ENCODE assay signal across 9 cellular contexts in the genomic region with DNA sequence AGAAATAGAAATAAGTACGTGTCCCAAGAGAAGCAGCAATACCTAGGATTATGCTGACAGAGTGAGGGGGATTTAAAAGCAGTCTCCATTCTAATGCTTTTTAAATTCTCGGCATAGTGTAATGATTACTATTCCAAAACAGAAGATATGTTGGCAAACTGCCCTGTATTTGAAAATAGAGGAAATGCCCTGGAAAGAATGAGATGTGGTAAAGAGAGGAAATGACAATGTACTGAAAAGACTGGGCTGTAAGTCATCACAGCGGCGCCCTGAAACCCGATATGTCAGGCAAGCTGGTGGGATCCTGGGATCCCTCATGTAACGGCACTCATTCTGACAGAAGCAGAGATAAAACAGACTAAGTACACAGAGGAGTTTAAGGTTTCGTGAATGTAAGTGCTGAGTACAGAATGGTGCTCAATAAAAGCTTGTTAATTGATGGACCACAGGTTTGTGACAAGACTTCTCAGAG.
DNase-seq lines count a peak whose midpoint lies in the region; ATAC-seq and TF ChIP-seq lines count a peak whose summit lies in the region.
"Had no signal": no experiment of that assay in that cellular context is flagged by ENCODE, and none has a peak within 500 bp of the region (broad histone marks: within the 10 kb centered on the region; RNA-seq: fewer than 3 reads in every experiment).

No MANE protein-coding gene starts in this region.

- H2AFZ ChIP-seq in Karpas-422 (ENCODE audit: low read length), result no peak overlapping the region
- H2AFZ ChIP-seq: parathyroid adenoma had no signal

- no peak overlapping the region for H3K4me3 Mint-ChIP-seq in activated CD4-positive, alpha-beta memory T cell treated with anti-CD3 and anti-CD28 coated beads for 36 hours
- no peak overlapping the region for H3K4me3 Mint-ChIP-seq in activated CD4-positive, alpha-beta memory T cell treated with anti-CD3 and anti-CD28 coated beads, Interleukin-2, amount 10 ng/mL, durations not matched to agents 7 days and 5 days

- no peaks in the 10 kb centered on the region for H3K79me2 ChIP-seq in Karpas-422 (ENCODE audit: low read length)
- H3K79me2 ChIP-seq: parathyroid adenoma had no signal

- H3K4me1 ChIP-seq in Panc1 (ENCODE audit: control insufficient read depth, insufficient read depth, low read length) (no peaks in the 10 kb centered on the region), Karpas-422 (ENCODE audit: low read length) (peaks cover 45% of the 10 kb centered on the region)
- H3K4me1 ChIP-seq: parathyroid adenoma had no signal

- DNase-seq in activated CD4-positive, alpha-beta memory T cell treated with anti-CD3 and anti-CD28 coated beads for 36 hours, result peak; percentile 53
- no peak for DNase-seq in activated CD4-positive, alpha-beta memory T cell treated with anti-CD3 and anti-CD28 coated beads, Interleukin-2, amount 10 ng/mL, durations not matched to agents 7 days and 5 days
- no peak for DNase-seq in Panc1 (ENCODE audit: low read depth, low spot score)
- peak; percentile 36 for DNase-seq in epithelial cell of prostate (ENCODE audit: low read depth, low spot score)
- peak; percentile 96 for DNase-seq in non-pigmented ciliary epithelial cell (ENCODE audit: low read depth)
- DNase-seq in Karpas-422, result no peak

- peaks cover 39% of the 10 kb centered on the region for H3K4me1 Mint-ChIP-seq in activated CD4-positive, alpha-beta memory T cell treated with anti-CD3 and anti-CD28 coated beads for 36 hours (ENCODE audit: low read depth)
- peaks cover 36% of the 10 kb centered on the region for H3K4me1 Mint-ChIP-seq in activated CD4-positive, alpha-beta memory T cell treated with anti-CD3 and anti-CD28 coated beads, Interleukin-2, amount 10 ng/mL, durations not matched to agents 7 days and 5 days

- in situ Hi-C loops in Panc1 (cut with HindIII; ENCODE audit: low pct_unique_long_range_greater_than_20kb, low sequenced_read_pairs), result no loop called here

- POLR2A ChIA-PET in activated CD4-positive, alpha-beta memory T cell treated with anti-CD3 and anti-CD28 coated beads for 36 hours (lab: Charles Lee), result interaction anchor here (1.0 kb wide), 1 partner anchor 114 kb away, joined by 3 read pairs; no protein-coding TSS in a partner anchor
- POLR2A ChIA-PET in activated CD4-positive, alpha-beta memory T cell treated with anti-CD3 and anti-CD28 coated beads, Interleukin-2, amount 10 ng/mL, durations not matched to agents 7 days and 5 days (lab: Charles Lee), result no interaction called here
- POLR2A ChIA-PET in Panc1 (lab: Charles Lee), result no interaction called here

- peaks cover 2% of the 10 kb centered on the region for H3K27me3 Mint-ChIP-seq in activated CD4-positive, alpha-beta memory T cell treated with anti-CD3 and anti-CD28 coated beads for 36 hours
- H3K27me3 Mint-ChIP-seq in activated CD4-positive, alpha-beta memory T cell treated with anti-CD3 and anti-CD28 coated beads, Interleukin-2, amount 10 ng/mL, durations not matched to agents 7 days and 5 days, result peaks cover 35% of the 10 kb centered on the region

- no peaks in the 10 kb centered on the region for H3K36me3 Mint-ChIP-seq in activated CD4-positive, alpha-beta memory T cell treated with anti-CD3 and anti-CD28 coated beads for 36 hours
- peaks cover 12% of the 10 kb centered on the region for H3K36me3 Mint-ChIP-seq in activated CD4-positive, alpha-beta memory T cell treated with anti-CD3 and anti-CD28 coated beads, Interleukin-2, amount 10 ng/mL, durations not matched to agents 7 days and 5 days (ENCODE audit: low read depth)

- H3K9me3 ChIP-seq in Panc1 (ENCODE audit: control insufficient read depth, insufficient read depth, low read depth, low read length) (no peaks in the 10 kb centered on the region), Karpas-422 (ENCODE audit: low read length) (no peaks in the 10 kb centered on the region)

- no TSS peak for BruUV-seq in Panc1 (replicated peaks; lab: Mats Ljungman, UMichigan)

- H3K36me3 ChIP-seq in Panc1 (ENCODE audit: control insufficient read depth, insufficient read depth, low read length) (no peaks in the 10 kb centered on the region), Karpas-422 (ENCODE audit: insufficient read depth, low read length) (no peaks in the 10 kb centered on the region)

- ATAC-seq in Panc1, result peak; percentile 65; the same call in 1 of the 2 replicates
- no peak for ATAC-seq in GM19463 (IDR thresholded peaks at IDR 0.05; ENCODE audit: unreplicated experiment)
- ATAC-seq in HG03457 (IDR thresholded peaks at IDR 0.05; ENCODE audit: unreplicated experiment), result no peak

- no peaks in the 10 kb centered on the region for H3K9me3 Mint-ChIP-seq in activated CD4-positive, alpha-beta memory T cell treated with anti-CD3 and anti-CD28 coated beads for 36 hours
- no peaks in the 10 kb centered on the region for H3K9me3 Mint-ChIP-seq in activated CD4-positive, alpha-beta memory T cell treated with anti-CD3 and anti-CD28 coated beads, Interleukin-2, amount 10 ng/mL, durations not matched to agents 7 days and 5 days

- H3K27me3 ChIP-seq in Panc1 (ENCODE audit: control insufficient read depth, insufficient read depth, low read length) (no peaks in the 10 kb centered on the region), Karpas-422 (ENCODE audit: low read length) (no peaks in the 10 kb centered on the region)

- CTCF ChIA-PET in activated CD4-positive, alpha-beta memory T cell treated with anti-CD3 and anti-CD28 coated beads for 36 hours (lab: Charles Lee), result no interaction called here
- CTCF ChIA-PET in activated CD4-positive, alpha-beta memory T cell treated with anti-CD3 and anti-CD28 coated beads, Interleukin-2, amount 10 ng/mL, durations not matched to agents 7 days and 5 days (lab: Charles Lee), result no interaction called here
- CTCF ChIA-PET in Panc1 (lab: Charles Lee), result no interaction called here

- H3K27ac Mint-ChIP-seq in activated CD4-positive, alpha-beta memory T cell treated with anti-CD3 and anti-CD28 coated beads for 36 hours, result no peak overlapping the region
- H3K27ac Mint-ChIP-seq in activated CD4-positive, alpha-beta memory T cell treated with anti-CD3 and anti-CD28 coated beads, Interleukin-2, amount 10 ng/mL, durations not matched to agents 7 days and 5 days, result no peak overlapping the region

- H4K20me1 ChIP-seq in Karpas-422 (ENCODE audit: insufficient read depth, low read depth, low read length), result no peaks in the 10 kb centered on the region

- no peak overlapping the region for H3K27ac ChIP-seq in Panc1 (ENCODE audit: low read length)
- peak overlapping the region; percentile 98 for H3K27ac ChIP-seq in epithelial cell of prostate
- H3K27ac ChIP-seq in Karpas-422 (ENCODE audit: low read length), result no peak overlapping the region
- H3K27ac ChIP-seq: parathyroid adenoma had no signal

- H3K4me2 ChIP-seq in Karpas-422 (ENCODE audit: low read depth, low read length, poor library complexity, severe bottlenecking), result no peak overlapping the region

- H3K4me3 ChIP-seq in Panc1 (ENCODE audit: low read depth in 2 of 2, low read length in 2 of 2) (no peak overlapping the region), Karpas-422 (ENCODE audit: low read length) (no peak overlapping the region)

- H3K9me2 ChIP-seq in Karpas-422 (replicated peaks; ENCODE audit: insufficient read depth, low read length), result no peaks in the 10 kb centered on the region

- H3K9ac ChIP-seq in Karpas-422 (ENCODE audit: low read length), result no peak overlapping the region
- H3K9ac ChIP-seq: parathyroid adenoma had no signal

- TF ChIP-seq CTCF in Panc1 (IDR thresholded peaks at IDR 0.05), result no peak

- intact Hi-C loops in activated CD4-positive, alpha-beta memory T cell treated with anti-CD3 and anti-CD28 coated beads for 36 hours (cut with micrococcal nuclease), result loop anchor here (1.0 to 10.0 kb wide), 2 partner anchors 10 to 284 kb away; no protein-coding TSS in a partner anchor
- intact Hi-C loops in Panc1 (cut with micrococcal nuclease; ENCODE audit: unreplicated experiment), result no loop called here

Comparison
In these comparisons a context has a peak if more than half of its experiments do, and no peak if none do; other contexts are left out.
1. DNase-seq: peak in activated CD4-positive, alpha-beta memory T cell treated with anti-CD3 and anti-CD28 coated beads for 36 hours (single experiment), epithelial cell of prostate (single experiment) and non-pigmented ciliary epithelial cell (single experiment); none in activated CD4-positive, alpha-beta memory T cell treated with anti-CD3 and anti-CD28 coated beads, Interleukin-2, amount 10 ng/mL, durations not matched to agents 7 days and 5 days (single experiment), Panc1 (single experiment) and Karpas-422 (single experiment).